In genomic region chr17:17842111-17842876, GRCh38 we compare ENCODE assay signal across 11 cellular contexts. TPM values are rescaled to one million over a fixed set of nuclear protein-coding genes. Genes with fewer than 3 reads are reported as not detected.
DNase-seq lines count a peak whose midpoint lies in the region; ATAC-seq and TF ChIP-seq lines count a peak whose summit lies in the region.
"Had no signal": no experiment of that assay in that cellular context is flagged by ENCODE, and none has a peak within 500 bp of the region (broad histone marks: within the 10 kb centered on the region; RNA-seq: fewer than 3 reads in every experiment).

No MANE protein-coding gene starts in this region.

- H3K27ac ChIP-seq in KOPT-K1 (ENCODE audit: low read depth, low read length, poor library complexity, severe bottlenecking), result peak overlapping the region; percentile 99
- H3K27ac ChIP-seq in mammary epithelial cell (ENCODE audit: insufficient read depth, low read depth, low read length), result peak overlapping the region; percentile 98
- H3K27ac ChIP-seq in lung (ENCODE audit: low read depth in 1 of 2, low read length in 1 of 2), result peak overlapping the region; percentile 96 to 100
- peak overlapping the region; percentile 96 for H3K27ac ChIP-seq in stomach smooth muscle (ENCODE audit: low read length)

- H3K9ac ChIP-seq in mammary epithelial cell (ENCODE audit: insufficient read depth, low read length) (peak overlapping the region; percentile 42), stomach smooth muscle (ENCODE audit: low read length in 2 of 2) (no peak overlapping the region)

- CTCF ChIA-PET in mammary epithelial cell (lab: Charles Lee; ENCODE audit: low non-redundant PET), result no interaction called here

- H3K79me2 ChIP-seq in mammary epithelial cell (ENCODE audit: insufficient read depth, low read length), result no peaks in the 10 kb centered on the region

- no peak for ATAC-seq in lung (ENCODE audit: insufficient read depth, low FRiP score)
- ATAC-seq in GM21515 (IDR thresholded peaks at IDR 0.05; ENCODE audit: unreplicated experiment), result no peak
- no peak for ATAC-seq in sciatic nerve
- ATAC-seq: GM12878 had no signal

- TF ChIP-seq CTCF in mammary epithelial cell (conservative IDR thresholded peaks at IDR 0.05 in 1 of 2, IDR thresholded peaks at IDR 0.05 in 1 of 2; ENCODE audit: extremely low read depth in 1 of 2, insufficient read depth in 1 of 2, low read depth in 1 of 2, low read length in 2 of 2) (no peak), lung (IDR thresholded peaks at IDR 0.05; ENCODE audit: control extremely low read depth, extremely low read depth) (no peak)

- H3K4me3 ChIP-seq in mammary epithelial cell (replicated peaks in 1 of 3; ENCODE audit: insufficient read depth in 1 of 3, low read depth in 2 of 3, low read length in 3 of 3) (no peak overlapping the region), lung (no peak overlapping the region), stomach smooth muscle (ENCODE audit: low read length in 2 of 2) (no peak overlapping the region)
- H3K4me3 ChIP-seq: GM12878 had no signal

- H3K9me3 ChIP-seq in KOPT-K1 (ENCODE audit: insufficient read depth, low read length, poor library complexity, severe bottlenecking), result no peaks in the 10 kb centered on the region
- no peaks in the 10 kb centered on the region for H3K9me3 ChIP-seq in mammary epithelial cell (replicated peaks; ENCODE audit: insufficient read depth, low read length)
- no peaks in the 10 kb centered on the region for H3K9me3 ChIP-seq in lung (ENCODE audit: control insufficient read depth in 2 of 2, insufficient read depth in 1 of 2, low read length in 1 of 2)
- H3K9me3 ChIP-seq in stomach smooth muscle (ENCODE audit: control insufficient read depth in 2 of 2, low read length in 2 of 2), result no peaks in the 10 kb centered on the region

- intact Hi-C loops in mammary epithelial cell (cut with micrococcal nuclease), result no loop called here
- intact Hi-C loops in sciatic nerve (cut with DNase I), result no loop called here

- peaks cover 62% of the 10 kb centered on the region for H3K4me1 ChIP-seq in mammary epithelial cell (ENCODE audit: insufficient read depth, low read length)
- peaks cover 17 to 32% of the 10 kb centered on the region in 2 donors for H3K4me1 ChIP-seq in lung (ENCODE audit: control insufficient read depth in 2 of 2, insufficient read depth in 2 of 2, low read length in 2 of 2)
- H3K4me1 ChIP-seq in stomach smooth muscle (ENCODE audit: control insufficient read depth, insufficient read depth, low read length), result peaks cover 38% of the 10 kb centered on the region

- WGBS in mammary epithelial cell (ENCODE audit: low coverage, missing lambda C conversion rate), result 64% methylated on average over 7 of the region's 9 CpGs
- 66 to 84% methylated on average over 9 of the region's 9 CpGs for WGBS in lung, 2 donors

- no peaks in the 10 kb centered on the region for H4K20me1 ChIP-seq in mammary epithelial cell (ENCODE audit: insufficient read depth, low read length)

- in situ Hi-C loops in mammary epithelial cell (cut with MboI; ENCODE audit: low sequenced_read_pairs in 2 of 2), result no loop called here

- H2AFZ ChIP-seq in mammary epithelial cell (ENCODE audit: low read depth, low read length), result no peak overlapping the region

- dilution Hi-C loops in mammary epithelial cell (cut with HindIII; ENCODE audit: low sequenced_read_pairs), result no loop called here

- DNase-seq in mammary epithelial cell (no peak), lung (ENCODE audit: low spot score) (no peak), HK-2 (ENCODE audit: unreplicated experiment) (no peak), sciatic nerve (ENCODE audit: low spot score) (no peak), medulla oblongata (ENCODE audit: extremely low spot score) (no peak)
- DNase-seq: central memory CD4-positive, alpha-beta T cell; stimulated activated CD4-positive, alpha-beta T cell treated with anti-CD3 and anti-CD28 coated beads, Interleukin-12 subunit alpha, Interleukin-12 subunit beta, amount 100 ng/mL, for 4 hours had no signal

- no peak overlapping the region for H3K4me2 ChIP-seq in mammary epithelial cell (ENCODE audit: insufficient read depth, low read depth, low read length)

- no peaks in the 10 kb centered on the region for H3K27me3 ChIP-seq in mammary epithelial cell (ENCODE audit: insufficient read depth, low read length)
- H3K27me3 ChIP-seq in lung (ENCODE audit: control insufficient read depth, insufficient read depth), result no peaks in the 10 kb centered on the region
- no peaks in the 10 kb centered on the region for H3K27me3 ChIP-seq in stomach smooth muscle (ENCODE audit: control insufficient read depth in 1 of 2, insufficient read depth in 2 of 2, low read length in 2 of 2)

- no peaks in the 10 kb centered on the region for H3K36me3 ChIP-seq in KOPT-K1 (ENCODE audit: insufficient read depth, low read length)
- H3K36me3 ChIP-seq in mammary epithelial cell (ENCODE audit: insufficient read depth, low read length), result no peaks in the 10 kb centered on the region
- H3K36me3 ChIP-seq in lung (ENCODE audit: control insufficient read depth in 2 of 2, insufficient read depth in 2 of 2, low read length in 2 of 2), result peaks cover 0 to 16% of the 10 kb centered on the region in 2 donors
- peaks cover 0 to 6% of the 10 kb centered on the region in 2 donors for H3K36me3 ChIP-seq in stomach smooth muscle (ENCODE audit: control insufficient read depth in 2 of 2, insufficient read depth in 2 of 2, low read length in 2 of 2)

- no TSS peak for BruUV-seq in mammary epithelial cell (replicated peaks; lab: Mats Ljungman, UMichigan)

RNA-seq across cellular contexts. Expression of gene SREBF1, which starts 5.5 kb away (rescaled TPM):
- total RNA-seq in mammary epithelial cell (100 to 1,000 TPM; 109 to 173 TPM), lung (100 to 1,000 TPM in 1 of 2 donors, 10 to 100 TPM in 1; 84.6 to 134 TPM), sciatic nerve (257 TPM)
- polyA plus RNA-seq in mammary epithelial cell (71.5 TPM), lung (10 to 100 TPM; 68.4 to 76.8 TPM)
- polyA minus RNA-seq in mammary epithelial cell, result 152 TPM
